In genomic region chr2:16649353-16650286, GRCh38 we compare ENCODE assay signal across 9 cellular contexts. TPM values are rescaled to one million over a fixed set of nuclear protein-coding genes. Genes with fewer than 3 reads are reported as not detected.
DNase-seq lines count a peak whose midpoint lies in the region; ATAC-seq and TF ChIP-seq lines count a peak whose summit lies in the region.
"Had no signal": no experiment of that assay in that cellular context is flagged by ENCODE, and none has a peak within 500 bp of the region (broad histone marks: within the 10 kb centered on the region; RNA-seq: fewer than 3 reads in every experiment).

No MANE protein-coding gene starts in this region.

- peak overlapping the region in 3 of 10 donors; percentile 26 to 82 (median 36) for H3K27ac Mint-ChIP-seq in naive thymus-derived CD8-positive, alpha-beta T cell

- TF ChIP-seq POLR2A in esophagus squamous epithelium (IDR thresholded peaks at IDR 0.05) = no peak

- H3K36me3 Mint-ChIP-seq in naive thymus-derived CD8-positive, alpha-beta T cell = no peaks in the 10 kb centered on the region

- no peak for TF ChIP-seq RAD21 in Ishikawa (IDR thresholded peaks at IDR 0.05; ENCODE audit: low read depth)

- TF ChIP-seq EP300 in Ishikawa (IDR thresholded peaks at IDR 0.05; ENCODE audit: borderline replicate concordance) = no peak

- DNase-seq in DND-41 (no peak), esophagus squamous epithelium (lab: John Stamatoyannopoulos, UW) (no peak), smooth muscle cell (lab: John Stamatoyannopoulos, UW; ENCODE audit: unreplicated experiment) (no peak), NCI-H187 (lab: John Stamatoyannopoulos, UW) (no peak)
- DNase-seq in activated effector memory CD4-positive, alpha-beta T cell treated with Interleukin-2 at 50 U/mL for 16 hours = no peak
- DNase-seq in naive thymus-derived CD8-positive, alpha-beta T cell = no peak
- DNase-seq: NCI-H510A treated with DMSO at 0.1 percent for 48 hours had no signal

- H3K27ac ChIP-seq in DND-41 (ENCODE audit: low read length) = no peak overlapping the region
- peak overlapping the region in 3 of 4 donors; percentile 1 to 74 (median 66) for H3K27ac ChIP-seq in esophagus squamous epithelium
- H3K27ac ChIP-seq in smooth muscle cell (ENCODE audit: low read depth) = no peak overlapping the region

- ATAC-seq in DND-41 (ENCODE audit: insufficient read depth, low read depth) (0 out of 3 replicates have a peak, but pooled peaks have one; percentile 42), GM21367 (IDR thresholded peaks at IDR 0.05; ENCODE audit: unreplicated experiment) (no peak)
- no peak for ATAC-seq in naive thymus-derived CD8-positive, alpha-beta T cell

- no peak for TF ChIP-seq CTCF in DND-41 (IDR thresholded peaks at IDR 0.05; ENCODE audit: borderline replicate concordance, extremely low read depth, low read length, poor library complexity, severe bottlenecking)
- TF ChIP-seq CTCF in esophagus squamous epithelium (IDR thresholded peaks at IDR 0.05) = no peak
- TF ChIP-seq CTCF in smooth muscle cell (IDR thresholded peaks at IDR 0.05; ENCODE audit: borderline replicate concordance, insufficient read depth, poor library complexity, severe bottlenecking) = no peak

- H4K20me1 ChIP-seq in DND-41 (ENCODE audit: insufficient read depth, low read length) (no peaks in the 10 kb centered on the region), smooth muscle cell (ENCODE audit: low read depth) (no peaks in the 10 kb centered on the region)

- intact Hi-C loops in esophagus squamous epithelium (cut with DNase I) = no loop called here

- H3K4me2 ChIP-seq in DND-41 (ENCODE audit: insufficient read depth, low read length) (no peak overlapping the region), smooth muscle cell (peak overlapping the region; percentile 81)

- no peak overlapping the region for H3K9ac ChIP-seq in DND-41 (ENCODE audit: low read depth, low read length)
- H3K9ac ChIP-seq in smooth muscle cell (ENCODE audit: low read depth) = no peak overlapping the region

- H3K4me3 ChIP-seq in DND-41 (ENCODE audit: low read depth in 1 of 2, low read length in 2 of 2) = no peak overlapping the region
- no peak overlapping the region for H3K4me3 ChIP-seq in esophagus squamous epithelium
- H3K4me3 ChIP-seq in smooth muscle cell = no peak overlapping the region

- peaks cover 0 to 3% (median 0%) of the 10 kb centered on the region in 5 donors for H3K27me3 Mint-ChIP-seq in naive thymus-derived CD8-positive, alpha-beta T cell

- H3K4me1 ChIP-seq in DND-41 (ENCODE audit: insufficient read depth, low read length) (no peaks in the 10 kb centered on the region), esophagus squamous epithelium (peaks cover 29 to 55% (median 34%) of the 10 kb centered on the region in 3 donors), smooth muscle cell (ENCODE audit: low read depth) (peaks cover 25% of the 10 kb centered on the region)

- H3K9me3 ChIP-seq in DND-41 (ENCODE audit: insufficient read depth, low read length, severe bottlenecking) (no peaks in the 10 kb centered on the region), esophagus squamous epithelium (no peaks in the 10 kb centered on the region), smooth muscle cell (replicated peaks; ENCODE audit: low read depth) (no peaks in the 10 kb centered on the region)

- H3K36me3 ChIP-seq in DND-41 (ENCODE audit: insufficient read depth, low read length) (no peaks in the 10 kb centered on the region), esophagus squamous epithelium (no peaks in the 10 kb centered on the region), smooth muscle cell (ENCODE audit: low read depth) (no peaks in the 10 kb centered on the region)

- no peak overlapping the region for H2AFZ ChIP-seq in DND-41 (ENCODE audit: low read depth, low read length)
- H2AFZ ChIP-seq in smooth muscle cell (ENCODE audit: low read depth) = no peak overlapping the region

- H3K79me2 ChIP-seq in DND-41 (ENCODE audit: insufficient read depth, low read length) (no peaks in the 10 kb centered on the region), smooth muscle cell (ENCODE audit: low read depth) (no peaks in the 10 kb centered on the region)

- H3K4me3 Mint-ChIP-seq in naive thymus-derived CD8-positive, alpha-beta T cell = peak overlapping the region in 2 of 10 donors; percentile 22 to 57

- peaks cover 0 to 63% (median 2%) of the 10 kb centered on the region in 4 donors for H3K4me1 Mint-ChIP-seq in naive thymus-derived CD8-positive, alpha-beta T cell

- WGBS in esophagus squamous epithelium, 2 donors = 69 to 81% methylated on average over 9 of the region's 9 CpGs
- 89% methylated on average over 9 of the region's 9 CpGs for WGBS in smooth muscle cell (ENCODE audit: low lambda C conversion rate)

- H3F3A ChIP-seq in smooth muscle cell (ENCODE audit: low read depth) = peaks cover 7% of the 10 kb centered on the region

- no peaks in the 10 kb centered on the region for H3K27me3 ChIP-seq in DND-41 (ENCODE audit: insufficient read depth, low read length, poor library complexity)
- H3K27me3 ChIP-seq in esophagus squamous epithelium = no peaks in the 10 kb centered on the region
- no peaks in the 10 kb centered on the region for H3K27me3 ChIP-seq in smooth muscle cell (ENCODE audit: low read depth)

- POLR2A ChIA-PET in naive thymus-derived CD8-positive, alpha-beta T cell (lab: Charles Lee) = no interaction called here

- no peaks in the 10 kb centered on the region for H3K9me3 Mint-ChIP-seq in naive thymus-derived CD8-positive, alpha-beta T cell

TF ChIP-seq in Ishikawa, 13 proteins besides CTCF, POLR2A, EP300 and RAD21:
- no peak for TF ChIP-seq REST (IDR thresholded peaks at IDR 0.05; ENCODE audit: low read depth)
- TF ChIP-seq ZBTB7A (IDR thresholded peaks at IDR 0.05; ENCODE audit: low read depth) = no peak
- TF ChIP-seq NFIC (IDR thresholded peaks at IDR 0.05) = no peak
- TF ChIP-seq USF1 (IDR thresholded peaks at IDR 0.05) = no peak
- 0 out of 2 replicates have a peak, but pooled peaks have one; percentile 25 for TF ChIP-seq MAX (IDR thresholded peaks at IDR 0.05)
- peak; percentile 41; the same call in 1 of the 2 replicates for TF ChIP-seq TEAD4 (IDR thresholded peaks at IDR 0.05)
TF ChIP-seq in Ishikawa: peak in this region for 2.

RNA-seq across cellular contexts. Expression of gene CYRIA, which starts 16.0 kb away (rescaled TPM):
- total RNA-seq in esophagus squamous epithelium = 1 to 10 TPM in 3 of 4 donors, under 1 TPM in 1; 0.42 to 5.1 (median 1.8) TPM
- 5.8 and 6.3 TPM in 2 replicates for total RNA-seq in smooth muscle cell
- polyA plus RNA-seq in smooth muscle cell = 1.7 and 4.1 TPM in 2 replicates
- 1 to 10 TPM in 1 of 2 experiments, under 1 TPM in 1; 0.83 to 1.6 TPM for total RNA-seq in naive thymus-derived CD8-positive, alpha-beta T cell
- polyA plus RNA-seq in naive thymus-derived CD8-positive, alpha-beta T cell = 1 to 10 TPM in 1 of 3 donors, under 1 TPM in 2; 0.31 to 5.6 (median 0.74) TPM

Comparison
In these comparisons a context has a peak if more than half of its experiments do, and no peak if none do; other contexts are left out.
1. H3K27ac ChIP-seq: peak in esophagus squamous epithelium (3 of 4); none in DND-41 (single experiment) and smooth muscle cell (single experiment).